Comparison of ENCODE assay signal across 8 cellular contexts in genomic region chr6:108896111-108896661, GRCh38. TPM values are rescaled to one million over a fixed set of nuclear protein-coding genes. Genes with fewer than 3 reads are reported as not detected.
DNase-seq lines count a peak whose midpoint lies in the region; ATAC-seq and FAIRE-seq lines count a peak whose summit lies in the region.

No MANE protein-coding gene starts in this region.

- FAIRE-seq in frontal cortex (lab: Jason Lieb, UNC): no peak

- H3K4me2 ChIP-seq in BLaER1: peak overlapping the region; percentile 67

- no peak overlapping the region for H3K4me3 ChIP-seq in BLaER1

- peak overlapping the region; percentile 40; the same call in 1 of the 2 replicates for H3K9ac ChIP-seq in BLaER1

- no peak overlapping the region for H3K27ac Mint-ChIP-seq in activated naive CD4-positive, alpha-beta T cell treated with anti-CD3 and anti-CD28 coated beads for 36 hours

- no peak overlapping the region for H3K4me3 Mint-ChIP-seq in activated naive CD4-positive, alpha-beta T cell treated with anti-CD3 and anti-CD28 coated beads for 36 hours

- no peaks in the 10 kb centered on the region for H3K36me3 ChIP-seq in BLaER1

- CTCF ChIA-PET in activated naive CD4-positive, alpha-beta T cell treated with anti-CD3 and anti-CD28 coated beads for 36 hours (lab: Charles Lee): no interaction called here

- no peaks in the 10 kb centered on the region for H3K27me3 ChIP-seq in BLaER1

- H3K36me3 Mint-ChIP-seq in activated naive CD4-positive, alpha-beta T cell treated with anti-CD3 and anti-CD28 coated beads for 36 hours (ENCODE audit: low read depth): no peaks in the 10 kb centered on the region

- no peaks in the 10 kb centered on the region for H3K9me3 ChIP-seq in BLaER1

- peak; percentile 18 for ATAC-seq in left colon
- ATAC-seq in GM21529 (IDR thresholded peaks at IDR 0.05; ENCODE audit: unreplicated experiment): no peak

- H3K4me1 Mint-ChIP-seq in activated naive CD4-positive, alpha-beta T cell treated with anti-CD3 and anti-CD28 coated beads for 36 hours (ENCODE audit: low read depth): peaks cover 12% of the 10 kb centered on the region

- no peaks in the 10 kb centered on the region for H3K9me3 Mint-ChIP-seq in activated naive CD4-positive, alpha-beta T cell treated with anti-CD3 and anti-CD28 coated beads for 36 hours

- no peaks in the 10 kb centered on the region for H3K27me3 Mint-ChIP-seq in activated naive CD4-positive, alpha-beta T cell treated with anti-CD3 and anti-CD28 coated beads for 36 hours (ENCODE audit: low read depth)

- peak overlapping the region; percentile 75 for H3K27ac ChIP-seq in BLaER1

- intact Hi-C loops in left colon (cut with DNase I, micrococcal nuclease): no loop called here
- intact Hi-C loops in activated naive CD4-positive, alpha-beta T cell treated with anti-CD3 and anti-CD28 coated beads for 36 hours (cut with micrococcal nuclease): loop anchor here (2.0 kb wide), 1 partner anchor 21 kb away; no protein-coding TSS in a partner anchor

- H3K4me1 ChIP-seq in BLaER1: peaks cover 35% of the 10 kb centered on the region

- DNase-seq in HS-5 (ENCODE audit: low read depth) (peak; percentile 67), amniotic epithelial cell (ENCODE audit: low read depth) (peak; percentile 94), left colon (no peak), frontal cortex (ENCODE audit: low spot score in 2 of 2) (no peak)
- no peak for DNase-seq in activated CD4-positive, alpha-beta T cell treated with anti-CD3 and anti-CD28 coated beads for 4 hours
- DNase-seq in activated naive CD4-positive, alpha-beta T cell treated with anti-CD3 and anti-CD28 coated beads for 36 hours: no peak

- H4K20me1 ChIP-seq in BLaER1: no peaks in the 10 kb centered on the region

RNA-seq across cellular contexts. Expression of gene ARMC2, which starts 48.0 kb away (rescaled TPM):
- total RNA-seq in left colon: 1 to 10 TPM; 3.4 to 3.8 TPM
- 16.3 TPM for total RNA-seq in frontal cortex
- total RNA-seq in activated naive CD4-positive, alpha-beta T cell treated with anti-CD3 and anti-CD28 coated beads for 36 hours: 1 to 10 TPM; 3.6 to 3.9 TPM

Comparison
In these comparisons a context has a peak if more than half of its experiments do, and no peak if none do; other contexts are left out.
1. DNase-seq: peak in HS-5 (single experiment) and amniotic epithelial cell (single experiment); none in left colon (0 of 2), frontal cortex (0 of 2), activated CD4-positive, alpha-beta T cell treated with anti-CD3 and anti-CD28 coated beads for 4 hours (0 of 2) and activated naive CD4-positive, alpha-beta T cell treated with anti-CD3 and anti-CD28 coated beads for 36 hours (single experiment).